ENCODE assay signal across 20 cellular contexts in the genomic region with DNA sequence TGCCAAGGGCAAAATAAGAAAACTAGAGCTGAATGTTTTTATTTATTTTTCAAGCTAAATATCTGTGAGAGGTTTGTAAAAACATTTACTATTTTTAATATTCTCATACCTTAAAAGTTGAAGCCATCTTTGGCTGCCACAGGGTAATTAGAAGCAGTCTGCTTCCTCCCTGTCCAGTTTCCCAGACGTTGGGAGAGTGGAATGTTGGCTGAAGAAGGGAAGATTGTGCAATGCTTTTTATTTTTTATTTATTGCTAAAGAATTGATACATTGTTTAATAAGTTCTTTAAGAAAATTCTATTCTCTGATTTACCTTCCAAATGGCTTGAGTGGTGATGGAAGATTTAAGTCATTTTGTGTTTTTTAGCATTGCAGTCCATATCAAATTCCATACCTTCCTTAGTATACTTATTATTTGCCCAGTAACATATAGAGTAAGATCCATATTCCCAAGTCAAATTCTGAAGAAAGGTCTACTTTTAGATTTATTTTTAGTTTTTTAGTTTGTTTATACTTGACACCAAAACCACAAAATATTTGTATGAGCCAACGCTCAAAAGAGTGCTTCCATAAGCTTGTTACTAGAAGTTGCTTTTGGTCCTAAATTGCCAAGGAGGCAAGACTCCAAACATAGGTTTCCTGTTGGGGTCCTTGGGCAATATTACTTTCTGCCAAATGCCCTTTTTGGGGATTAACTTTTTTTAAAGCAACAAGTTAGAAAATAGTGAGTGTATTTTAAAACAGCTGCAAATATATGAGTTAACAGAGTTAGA.
A peak's percentile ranks its signal among the peaks of the same experiment; 100 is the strongest.
DNase-seq lines count a peak whose midpoint lies in the region; TF ChIP-seq lines count a peak whose summit lies in the region.
"Had no signal": no experiment of that assay in that cellular context is flagged by ENCODE, and none has a peak within 500 bp of the region (broad histone marks: within the 10 kb centered on the region; RNA-seq: fewer than 3 reads in every experiment).

No MANE protein-coding gene starts in this region.

- H3K9ac ChIP-seq in fibroblast of lung (ENCODE audit: insufficient read depth, low read length): no peak overlapping the region
- peak overlapping the region; percentile 4 for H3K9ac ChIP-seq in skeletal muscle satellite cell (ENCODE audit: low read depth, low read length)

- H3K9me3 ChIP-seq in SJSA1 (replicated peaks): no peaks in the 10 kb centered on the region
- no peaks in the 10 kb centered on the region for H3K9me3 ChIP-seq in fibroblast of lung (ENCODE audit: control insufficient read depth, insufficient read depth, low read depth, low read length)
- no peaks in the 10 kb centered on the region for H3K9me3 ChIP-seq in skeletal muscle satellite cell (replicated peaks; ENCODE audit: low read length)
- no peaks in the 10 kb centered on the region for H3K9me3 ChIP-seq in stomach

- no peak overlapping the region for H3K4me3 ChIP-seq in SJSA1
- H3K4me3 ChIP-seq in fibroblast of lung (replicated peaks in 1 of 4; ENCODE audit: control extremely low read depth in 1 of 4, insufficient read depth in 1 of 4, low read depth in 3 of 4, low read length in 4 of 4): no peak overlapping the region
- no peak overlapping the region for H3K4me3 ChIP-seq in skeletal muscle satellite cell (ENCODE audit: low read length)
- H3K4me3 ChIP-seq in stomach: no peak overlapping the region
- H3K4me3 ChIP-seq: skin epidermis had no signal

- H3K27ac ChIP-seq in SJSA1 (peak overlapping the region; percentile 13; the same call in 1 of the 2 replicates), fibroblast of lung (ENCODE audit: insufficient read depth, low read length) (no peak overlapping the region), stomach (peak overlapping the region in 2 of 5 donors; percentile 11 to 22)
- H3K27ac ChIP-seq: RWPE1, VCaP had no signal

- no peaks in the 10 kb centered on the region for H4K20me1 ChIP-seq in fibroblast of lung (ENCODE audit: control insufficient read depth, extremely low read depth, insufficient read depth, low read length)

- 39 to 51% (median 43%) methylated on average over 2 of the region's 2 CpGs for WGBS in stomach, 5 donors

- no peaks in the 10 kb centered on the region for H3K36me3 ChIP-seq in SJSA1
- no peaks in the 10 kb centered on the region for H3K36me3 ChIP-seq in fibroblast of lung (ENCODE audit: control insufficient read depth, insufficient read depth, low read length)
- H3K36me3 ChIP-seq in skeletal muscle satellite cell (ENCODE audit: insufficient read depth, low read length): no peaks in the 10 kb centered on the region
- no peaks in the 10 kb centered on the region for H3K36me3 ChIP-seq in stomach

- H2AFZ ChIP-seq in fibroblast of lung (ENCODE audit: low read length): no peak overlapping the region

- H3K4me2 ChIP-seq in fibroblast of lung (ENCODE audit: extremely low read depth, insufficient read depth, low read length) (no peak overlapping the region), skeletal muscle satellite cell (ENCODE audit: low read length) (no peak overlapping the region)

- intact Hi-C loops in stomach (cut with DNase I; ENCODE audit: low total_unique reads): no loop called here

- H3K4me1 ChIP-seq in SJSA1 (replicated peaks): peaks cover 62% of the 10 kb centered on the region
- peaks cover 19% of the 10 kb centered on the region for H3K4me1 ChIP-seq in fibroblast of lung (ENCODE audit: control insufficient read depth, extremely low read depth, insufficient read depth, low read length)
- H3K4me1 ChIP-seq in skeletal muscle satellite cell (ENCODE audit: control insufficient read depth, insufficient read depth, low read length): peaks cover 60% of the 10 kb centered on the region
- H3K4me1 ChIP-seq in stomach: peaks cover 0 to 18% (median 5%) of the 10 kb centered on the region in 4 donors

- DNase-seq in EL (peak; percentile 51), SJSA1 (ENCODE audit: low read depth in 1 of 2, low spot score in 2 of 2) (peak in 1 of 2 experiments; percentile 26), fibroblast of lung (ENCODE audit: low read depth in 2 of 2) (peak; percentile 65 to 78), glomerular visceral epithelial cell (ENCODE audit: extremely low spot score) (no peak), SK-N-DZ (ENCODE audit: low spot score) (no peak), GM10266 (ENCODE audit: extremely low spot score) (no peak), stomach (no peak)
- DNase-seq: activated CD4-positive, alpha-beta T cell treated with anti-CD3 and anti-CD28 coated beads, Interleukin-2, amount 50 U/mL, for 48 hours; activated T-cell treated with anti-CD3 and anti-CD28 coated beads for 4 hours; anterior cingulate cortex; C1 segment of cervical spinal cord; GDM1; left ventricle myocardium superior; NCI-H1930; occipital lobe; stimulated activated CD4-positive, alpha-beta T cell treated with anti-CD3 and anti-CD28 coated beads, Interleukin-4, amount 100 ng/mL, for 24 hours had no signal

- no peaks in the 10 kb centered on the region for H3K79me2 ChIP-seq in fibroblast of lung (ENCODE audit: control insufficient read depth, insufficient read depth, low read length)

- no peaks in the 10 kb centered on the region for H3K27me3 ChIP-seq in SJSA1 (replicated peaks)
- no peaks in the 10 kb centered on the region for H3K27me3 ChIP-seq in fibroblast of lung (ENCODE audit: control insufficient read depth, insufficient read depth, low read length)
- no peaks in the 10 kb centered on the region for H3K27me3 ChIP-seq in skeletal muscle satellite cell (ENCODE audit: control insufficient read depth, insufficient read depth, low read length)
- H3K27me3 ChIP-seq in stomach: no peaks in the 10 kb centered on the region

- TF ChIP-seq CTCF in fibroblast of lung (conservative IDR thresholded peaks at IDR 0.05 in 1 of 2, IDR thresholded peaks at IDR 0.05 in 1 of 2; ENCODE audit: low read depth in 1 of 2, low read length in 2 of 2) (no peak), GM10266 (IDR thresholded peaks at IDR 0.05; ENCODE audit: control insufficient read depth, insufficient read depth, low read depth, missing control alignments) (no peak), stomach (IDR thresholded peaks at IDR 0.05) (no peak)

- TF ChIP-seq EP300 in stomach (IDR thresholded peaks at IDR 0.05): no peak

- TF ChIP-seq POLR2A in stomach (IDR thresholded peaks at IDR 0.05): no peak

Comparison
In these comparisons a context has a peak if more than half of its experiments do, and no peak if none do; other contexts are left out.
1. DNase-seq: peak in EL (single experiment) and fibroblast of lung (2 of 2); none in glomerular visceral epithelial cell (single experiment), SK-N-DZ (single experiment), GM10266 (single experiment) and stomach (single experiment).